In the genomic region with DNA sequence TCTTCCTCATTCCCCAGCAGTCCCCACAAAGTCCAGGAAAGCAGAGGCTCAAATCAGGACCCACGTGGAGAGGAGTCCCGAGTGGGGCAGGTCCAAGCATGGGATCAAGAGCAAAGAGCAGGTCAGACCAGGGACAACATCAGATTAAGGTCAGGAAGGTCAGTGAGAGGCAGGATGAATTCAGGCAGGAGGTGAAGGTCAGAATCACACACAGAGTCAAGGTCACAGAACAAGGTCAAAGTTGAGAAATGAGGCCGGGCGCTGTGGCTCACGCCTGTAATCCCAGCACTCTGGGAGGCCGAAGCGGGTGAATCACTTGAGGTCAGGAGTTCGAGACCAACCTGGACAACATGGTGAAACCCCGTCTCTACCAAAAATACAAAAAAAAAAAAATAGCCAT, we compare ENCODE assay signal across 2 cellular contexts.
TF ChIP-seq lines count a peak whose summit lies in the region.

No MANE protein-coding gene starts in this region.

TF ChIP-seq in GM23338, 12 proteins besides CTCF, POLR2A, EP300 and RAD21:
- no peak for TF ChIP-seq CREB1 (CRISPR knock-in tag; IDR thresholded peaks at IDR 0.05; ENCODE audit: low read depth)
- TF ChIP-seq ZNF114 (CRISPR knock-in tag; IDR thresholded peaks at IDR 0.05): no peak
- no peak for TF ChIP-seq NANOG (IDR thresholded peaks at IDR 0.05; ENCODE audit: borderline replicate concordance)
- TF ChIP-seq ZNF331 (CRISPR knock-in tag; IDR thresholded peaks at IDR 0.05; ENCODE audit: low read depth): no peak
- TF ChIP-seq, protein P1, sequence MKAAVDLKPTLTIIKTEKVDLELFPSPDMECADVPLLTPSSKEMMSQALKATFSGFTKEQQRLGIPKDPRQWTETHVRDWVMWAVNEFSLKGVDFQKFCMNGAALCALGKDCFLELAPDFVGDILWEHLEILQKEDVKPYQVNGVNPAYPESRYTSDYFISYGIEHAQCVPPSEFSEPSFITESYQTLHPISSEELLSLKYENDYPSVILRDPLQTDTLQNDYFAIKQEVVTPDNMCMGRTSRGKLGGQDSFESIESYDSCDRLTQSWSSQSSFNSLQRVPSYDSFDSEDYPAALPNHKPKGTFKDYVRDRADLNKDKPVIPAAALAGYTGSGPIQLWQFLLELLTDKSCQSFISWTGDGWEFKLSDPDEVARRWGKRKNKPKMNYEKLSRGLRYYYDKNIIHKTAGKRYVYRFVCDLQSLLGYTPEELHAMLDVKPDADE (IDR thresholded peaks at IDR 0.05): no peak

TF ChIP-seq in H1, 55 proteins besides CTCF, POLR2A, EP300 and RAD21:
- no peak for TF ChIP-seq HDAC6 (IDR thresholded peaks at IDR 0.05; ENCODE audit: low read depth, low read length)
- TF ChIP-seq TAF7 (optimal IDR thresholded peaks at IDR 0.05; ENCODE audit: borderline replicate concordance, low read depth, low read length): no peak
- TF ChIP-seq RBBP5 (IDR thresholded peaks at IDR 0.05; ENCODE audit: borderline replicate concordance, low read depth, low read length): no peak
- no peak for TF ChIP-seq ATF3 (IDR thresholded peaks at IDR 0.05; ENCODE audit: insufficient read depth, low read depth, low read length)
- TF ChIP-seq FOSL1 (IDR thresholded peaks at IDR 0.05; ENCODE audit: insufficient read depth, low read depth, low read length): no peak
- no peak for TF ChIP-seq SAP30 (IDR thresholded peaks at IDR 0.05; ENCODE audit: insufficient read depth, insufficient replicate concordance, low read length)
- no peak for TF ChIP-seq SP2 (IDR thresholded peaks at IDR 0.05; ENCODE audit: low read length)
- TF ChIP-seq NRF1 (IDR thresholded peaks at IDR 0.05; ENCODE audit: low read depth, low read length): no peak
- no peak for TF ChIP-seq NANOG (IDR thresholded peaks at IDR 0.05; ENCODE audit: insufficient read depth, low read depth, low read length, poor library complexity, severe bottlenecking)
- no peak for TF ChIP-seq CBX8 (IDR thresholded peaks at IDR 0.05; ENCODE audit: borderline replicate concordance, low read depth, low read length)
- TF ChIP-seq CBX5 (IDR thresholded peaks at IDR 0.05; ENCODE audit: low read depth, low read length): no peak
- TF ChIP-seq HDAC2 (IDR thresholded peaks at IDR 0.05; ENCODE audit: borderline replicate concordance in 1 of 2, low read depth in 2 of 2, low read length in 2 of 2): no peak
- no peak for TF ChIP-seq ATF2 (IDR thresholded peaks at IDR 0.05; ENCODE audit: low read length)
